ENCODE assay signal across 1 cellular context in genomic region chr3:12922299-12922698, GRCh38.
TF ChIP-seq lines count a peak whose summit lies in the region.

No MANE protein-coding gene starts in this region.

TF ChIP-seq in IMR-90, 13 proteins besides CTCF, POLR2A, EP300 and RAD21 (continued from another document):
- TF ChIP-seq MXI1 (IDR thresholded peaks at IDR 0.05; ENCODE audit: borderline replicate concordance, low read depth, low read length): no peak
- no peak for TF ChIP-seq CEBPB (IDR thresholded peaks at IDR 0.05; ENCODE audit: low read depth, low read length)
- no peak for TF ChIP-seq SMC3 (IDR thresholded peaks at IDR 0.05; ENCODE audit: low read depth, low read length)
- TF ChIP-seq ELK1 (IDR thresholded peaks at IDR 0.05; ENCODE audit: borderline replicate concordance, low read depth, low read length): no peak
- no peak for TF ChIP-seq CHD1 (IDR thresholded peaks at IDR 0.05; ENCODE audit: low read depth, low read length)
- TF ChIP-seq FOS (IDR thresholded peaks at IDR 0.05; ENCODE audit: low read depth, low read length): no peak
- TF ChIP-seq USF2 (IDR thresholded peaks at IDR 0.05; ENCODE audit: low read depth, low read length): no peak
- no peak for TF ChIP-seq BHLHE40 (IDR thresholded peaks at IDR 0.05; ENCODE audit: low read depth, low read length)
- no peak for TF ChIP-seq RCOR1 (IDR thresholded peaks at IDR 0.05; ENCODE audit: insufficient replicate concordance, low read length)
- no peak for TF ChIP-seq RFX5 (IDR thresholded peaks at IDR 0.05; ENCODE audit: low read depth, low read length)
TF ChIP-seq in IMR-90: peak in this region for 0.
